In genomic region chr15:99123706-99124451, GRCh38 we compare ENCODE assay signal across 8 cellular contexts. TPM values are rescaled to one million over a fixed set of nuclear protein-coding genes. Genes with fewer than 3 reads are reported as not detected.
A peak's percentile ranks its signal among the peaks of the same experiment; 100 is the strongest.
DNase-seq lines count a peak whose midpoint lies in the region; ATAC-seq, FAIRE-seq and TF ChIP-seq lines count a peak whose summit lies in the region.

No MANE protein-coding gene starts in this region.

- H3K36me3 ChIP-seq in ACC112 (ENCODE audit: insufficient read depth, low read length) (no peaks in the 10 kb centered on the region), RWPE2 (ENCODE audit: low read depth) (no peaks in the 10 kb centered on the region), endothelial cell of umbilical vein (ENCODE audit: control insufficient read depth in 2 of 2, extremely low read depth in 1 of 2, insufficient read depth in 2 of 2, low read length in 2 of 2) (no peaks in the 10 kb centered on the region), mesodermal cell (ENCODE audit: control insufficient read depth, insufficient read depth, low read length) (peaks cover 46% of the 10 kb centered on the region), urinary bladder (ENCODE audit: insufficient read depth) (no peaks in the 10 kb centered on the region)

- no peak for TF ChIP-seq POLR2A in endothelial cell of umbilical vein (IDR thresholded peaks at IDR 0.05; ENCODE audit: low read depth, low read length)

- H2AFZ ChIP-seq in ACC112 (ENCODE audit: low read length, unreplicated experiment) (peak overlapping the region; percentile 34), endothelial cell of umbilical vein (ENCODE audit: low read depth, low read length) (peak overlapping the region; percentile 12)

- no peaks in the 10 kb centered on the region for H3K79me2 ChIP-seq in ACC112 (ENCODE audit: control insufficient read depth, insufficient read depth, low read length, unreplicated experiment)
- no peaks in the 10 kb centered on the region for H3K79me2 ChIP-seq in endothelial cell of umbilical vein (ENCODE audit: control insufficient read depth, insufficient read depth, low read length)

- FAIRE-seq in endothelial cell of umbilical vein (lab: Jason Lieb, UNC) = peak; percentile 99

- no peaks in the 10 kb centered on the region for H3K9me1 ChIP-seq in endothelial cell of umbilical vein (replicated peaks; ENCODE audit: control insufficient read depth, extremely low read depth, insufficient read depth, low read length)

- peak overlapping the region; percentile 62 for H3K27ac ChIP-seq in ACC112 (ENCODE audit: low read depth, low read length)
- H3K27ac ChIP-seq in RWPE2 (ENCODE audit: poor library complexity, severe bottlenecking) = peak overlapping the region; percentile 74
- peak overlapping the region; percentile 88 for H3K27ac ChIP-seq in endothelial cell of umbilical vein (ENCODE audit: insufficient read depth, low read depth, low read length)
- H3K27ac ChIP-seq in mesodermal cell (ENCODE audit: low read depth, low read length, severe bottlenecking) = peak overlapping the region; percentile 97
- H3K27ac ChIP-seq in urinary bladder (ENCODE audit: low read depth) = peak overlapping the region; percentile 44

- CTCF ChIA-PET in endothelial cell of umbilical vein (lab: Charles Lee) = interaction anchor here (0.6 to 2.2 kb wide), 10 partner anchors 11 to 580 kb away, joined by 3 to 35 read pairs (median 4); partner anchors contain the start of gene SYNM

- POLR2A ChIA-PET in endothelial cell of umbilical vein (lab: Charles Lee) = interaction anchor here (1.5 kb wide), 1 partner anchor 18 kb away, joined by 4 read pairs; no protein-coding TSS in a partner anchor

- H3K27me3 ChIP-seq in ACC112 (ENCODE audit: insufficient read depth, low read length) = no peaks in the 10 kb centered on the region
- H3K27me3 ChIP-seq in RWPE2 (ENCODE audit: insufficient read depth, poor library complexity, severe bottlenecking) = no peaks in the 10 kb centered on the region
- no peaks in the 10 kb centered on the region for H3K27me3 ChIP-seq in endothelial cell of umbilical vein (ENCODE audit: control insufficient read depth in 2 of 2, insufficient read depth in 2 of 2, low read length in 2 of 2)

- intact Hi-C loops in endothelial cell of umbilical vein (cut with micrococcal nuclease) = loop anchor here (1.0 to 5.0 kb wide), 7 partner anchors 11 to 443 kb away; partner anchors contain the start of genes LRRC28, MEF2A and SYNM

- no TSS peak for BruUV-seq in endothelial cell of umbilical vein (replicated peaks; lab: Mats Ljungman, UMichigan)

- 34 to 45% methylated on average over 19 to 21 of the region's 21 CpGs for WGBS in mesodermal cell (ENCODE audit: insufficient coverage in 2 of 2), 2 experiments
- 14% methylated on average over 21 of the region's 21 CpGs for WGBS in urinary bladder

- H3K9ac ChIP-seq in endothelial cell of umbilical vein (replicated peaks; ENCODE audit: extremely low read depth, insufficient read depth, low read length) = peak overlapping the region; percentile 72

- H3K9me3 ChIP-seq in RWPE2 (ENCODE audit: severe bottlenecking) = no peaks in the 10 kb centered on the region
- H3K9me3 ChIP-seq in endothelial cell of umbilical vein (replicated peaks; ENCODE audit: control insufficient read depth, insufficient read depth, low read length) = no peaks in the 10 kb centered on the region
- H3K9me3 ChIP-seq in mesodermal cell (ENCODE audit: control insufficient read depth, low read length) = no peaks in the 10 kb centered on the region

- H4K20me1 ChIP-seq in endothelial cell of umbilical vein (replicated peaks; ENCODE audit: control insufficient read depth, extremely low read depth, insufficient read depth, low read length) = no peaks in the 10 kb centered on the region

- ATAC-seq in RWPE2 (ENCODE audit: low read depth) (peak; percentile 96), HG02938 (IDR thresholded peaks at IDR 0.05; ENCODE audit: unreplicated experiment) (no peak), GM21825 (IDR thresholded peaks at IDR 0.05; ENCODE audit: unreplicated experiment) (no peak)

- dilution Hi-C loops in endothelial cell of umbilical vein (cut with MboI; ENCODE audit: extremely low pct_ligation_motif_present, low sequenced_read_pairs) = no loop called here

- H3K4me1 ChIP-seq in ACC112 (ENCODE audit: control insufficient read depth, insufficient read depth, low read length, unreplicated experiment) = peaks cover 18% of the 10 kb centered on the region
- peaks cover 17% of the 10 kb centered on the region for H3K4me1 ChIP-seq in RWPE2 (ENCODE audit: insufficient read depth, poor library complexity, severe bottlenecking)
- H3K4me1 ChIP-seq in endothelial cell of umbilical vein (ENCODE audit: control insufficient read depth, extremely low read depth, insufficient read depth, low read length) = peaks cover 30% of the 10 kb centered on the region
- peaks cover 63% of the 10 kb centered on the region for H3K4me1 ChIP-seq in mesodermal cell (ENCODE audit: control insufficient read depth, insufficient read depth, low read length, poor library complexity, severe bottlenecking)
- no peaks in the 10 kb centered on the region for H3K4me1 ChIP-seq in urinary bladder (ENCODE audit: insufficient read depth)

- H3K4me2 ChIP-seq in endothelial cell of umbilical vein (ENCODE audit: insufficient read depth, low read length) = peak overlapping the region; percentile 13

- peak; percentile 89 for DNase-seq in HK-2 (ENCODE audit: unreplicated experiment)
- peak; percentile 98 for DNase-seq in RWPE2 (ENCODE audit: low spot score)
- DNase-seq in endothelial cell of umbilical vein (ENCODE audit: low read depth, low spot score) = peak; percentile 95

- TF ChIP-seq CTCF in RWPE2 (IDR thresholded peaks at IDR 0.05; ENCODE audit: poor library complexity, severe bottlenecking) (no peak), endothelial cell of umbilical vein (IDR thresholded peaks at IDR 0.05; ENCODE audit: extremely low read depth in 1 of 2, insufficient read depth in 1 of 2, low read depth in 1 of 2, low read length in 2 of 2) (no peak)

- H3K4me3 ChIP-seq in ACC112 (ENCODE audit: low read depth, low read length) = peak overlapping the region; percentile 46
- H3K4me3 ChIP-seq in RWPE2 (ENCODE audit: severe bottlenecking) = no peak overlapping the region
- no peak overlapping the region for H3K4me3 ChIP-seq in endothelial cell of umbilical vein (replicated peaks in 1 of 3; ENCODE audit: insufficient read depth in 1 of 3, low read depth in 1 of 3, low read length in 3 of 3)
- peak overlapping the region; percentile 3 for H3K4me3 ChIP-seq in mesodermal cell (ENCODE audit: extremely low read depth, insufficient read depth, low read length, poor library complexity, severe bottlenecking)
- H3K4me3 ChIP-seq in urinary bladder (ENCODE audit: low read depth, low read length) = no peak overlapping the region

TF ChIP-seq in endothelial cell of umbilical vein, 7 proteins besides CTCF, POLR2A, EP300 and RAD21:
- no peak for TF ChIP-seq POLR2AphosphoS5 (IDR thresholded peaks at IDR 0.05; ENCODE audit: insufficient read depth, low read depth, low read length)
- no peak for TF ChIP-seq MAX (IDR thresholded peaks at IDR 0.05; ENCODE audit: insufficient read depth, insufficient read length)
- peak; percentile 87 for TF ChIP-seq JUN (IDR thresholded peaks at IDR 0.05; ENCODE audit: borderline replicate concordance, insufficient read depth, insufficient read length, low read depth)
- TF ChIP-seq MYC (IDR thresholded peaks at IDR 0.05; ENCODE audit: low read depth, low read length) = no peak
- peak; percentile 33 for TF ChIP-seq GATA2 (IDR thresholded peaks at IDR 0.05; ENCODE audit: insufficient read depth, insufficient read length, low read depth, low read length)
- TF ChIP-seq EZH2 (IDR thresholded peaks at IDR 0.05; ENCODE audit: borderline replicate concordance, low read depth, low read length, severe bottlenecking) = no peak
- TF ChIP-seq FOS (IDR thresholded peaks at IDR 0.05; ENCODE audit: borderline replicate concordance, insufficient read depth, low read length) = peak; percentile 79

RNA-seq across cellular contexts. Expression of gene SYNM, which starts 19.0 kb away (rescaled TPM):
- total RNA-seq in endothelial cell of umbilical vein (10.2 and 20.4 TPM in 2 replicates), urinary bladder (228 TPM)
- polyA plus RNA-seq in endothelial cell of umbilical vein (2.7 and 3.7 TPM in 2 replicates), urinary bladder (898 TPM)
- polyA plus RNA-seq in endothelial cell of umbilical vein (2011; cell fraction: cytosol; rRNA removed) = 2.4 and 2.5 TPM in 2 replicates
- 6.9 and 7.4 TPM in 2 replicates for polyA plus RNA-seq in endothelial cell of umbilical vein (2011; cell fraction: nucleus; rRNA removed)
- 3.8 and 7.3 TPM in 2 replicates for polyA plus RNA-seq in endothelial cell of umbilical vein (2012)
- polyA minus RNA-seq in endothelial cell of umbilical vein = 7.1 and 7.4 TPM in 2 replicates
- polyA minus RNA-seq in endothelial cell of umbilical vein (2011; cell fraction: cytosol; rRNA and poly(A)+ RNA removed) = 21.7 TPM
- polyA minus RNA-seq in endothelial cell of umbilical vein (2011; cell fraction: nucleus; rRNA and poly(A)+ RNA removed) = 3.9 and 5.2 TPM in 2 replicates
- polyA plus RNA-seq in mesodermal cell (2013, experiment 1 of 2) = 12.7 TPM
- polyA plus RNA-seq in mesodermal cell (2013, experiment 2 of 2) = 13.1 TPM

Comparison
In these comparisons a context has a peak if more than half of its experiments do, and no peak if none do; other contexts are left out.
1. H3K27ac ChIP-seq: peak in every context shown above with its lines; median percentile 97 in mesodermal cell; 88 in endothelial cell of umbilical vein; 74 in RWPE2; 62 in ACC112; 44 in urinary bladder.
2. H3K4me3 ChIP-seq: peak in ACC112 (single experiment) and mesodermal cell (single experiment); none in RWPE2 (single experiment), endothelial cell of umbilical vein (0 of 3) and urinary bladder (single experiment).
3. RNA of gene SYNM, which starts 19.0 kb away (total RNA-seq): 228 TPM in urinary bladder (single experiment); 10.2 to 20.4 TPM in endothelial cell of umbilical vein; every median in the first group is over 10 times any median in the second.
4. Peak in every context shown above with its lines, with median percentiles within 50 percentile points of each other: DNase-seq.